8 cellular contexts compared by ENCODE assay signal in genomic region chr5:149580808-149581191, GRCh38. TPM values are rescaled to one million over a fixed set of nuclear protein-coding genes. Genes with fewer than 3 reads are reported as not detected.
DNase-seq lines count a peak whose midpoint lies in the region; ATAC-seq and TF ChIP-seq lines count a peak whose summit lies in the region.

No MANE protein-coding gene starts in this region.

- peaks cover 21 to 26% of the 10 kb centered on the region in 2 donors for H3K27me3 Mint-ChIP-seq in CD8-positive, alpha-beta memory T cell

- POLR2A ChIA-PET in CD8-positive, alpha-beta memory T cell (lab: Charles Lee): no interaction called here

- ATAC-seq in HG03469 (IDR thresholded peaks at IDR 0.05; ENCODE audit: unreplicated experiment) (no peak), HG03097 (IDR thresholded peaks at IDR 0.05; ENCODE audit: low FRiP score, unreplicated experiment) (no peak), GM19395 (IDR thresholded peaks at IDR 0.05; ENCODE audit: unreplicated experiment) (no peak)

- peaks cover 4 to 17% (median 6%) of the 10 kb centered on the region in 3 donors for H3K4me1 Mint-ChIP-seq in CD8-positive, alpha-beta memory T cell

- peak overlapping the region; percentile 68 for H3K4me2 ChIP-seq in parathyroid adenoma (ENCODE audit: low read length)

- H3K4me3 Mint-ChIP-seq in CD8-positive, alpha-beta memory T cell: peak overlapping the region; percentile 49 to 83 (median 70)

- peak overlapping the region; percentile 89 for H2AFZ ChIP-seq in parathyroid adenoma

- H3K27ac Mint-ChIP-seq in CD8-positive, alpha-beta memory T cell: peak overlapping the region in 1 of 8 donors; percentile 43

- peak overlapping the region; percentile 56 for H3K4me3 ChIP-seq in CD8-positive, alpha-beta memory T cell (ENCODE audit: low read length)
- H3K4me3 ChIP-seq in fibroblast of villous mesenchyme (ENCODE audit: low read depth, low read length): peak overlapping the region; percentile 55
- H3K4me3 ChIP-seq in parathyroid adenoma (ENCODE audit: low read depth, low read length): peak overlapping the region; percentile 59

- no peaks in the 10 kb centered on the region for H3K36me3 ChIP-seq in CD8-positive, alpha-beta memory T cell (ENCODE audit: insufficient read depth, low read length)
- no peaks in the 10 kb centered on the region for H3K36me3 ChIP-seq in parathyroid adenoma (ENCODE audit: control insufficient read depth, insufficient read depth, low read length)

- H3K79me2 ChIP-seq in parathyroid adenoma: peaks cover 7% of the 10 kb centered on the region

- H3K36me3 Mint-ChIP-seq in CD8-positive, alpha-beta memory T cell: no peaks in the 10 kb centered on the region

- peaks cover 10% of the 10 kb centered on the region for H3K27me3 ChIP-seq in CD8-positive, alpha-beta memory T cell (ENCODE audit: insufficient read depth, low read length, poor library complexity, severe bottlenecking)
- H3K27me3 ChIP-seq in parathyroid adenoma (ENCODE audit: control insufficient read depth, insufficient read depth, low read length): no peaks in the 10 kb centered on the region

- CTCF ChIA-PET in CD8-positive, alpha-beta memory T cell (lab: Charles Lee): no interaction called here

- H3K27ac ChIP-seq in CD8-positive, alpha-beta memory T cell (ENCODE audit: low read depth, low read length): no peak overlapping the region
- peak overlapping the region; percentile 98 for H3K27ac ChIP-seq in VCaP
- peak overlapping the region; percentile 88 for H3K27ac ChIP-seq in parathyroid adenoma

- no peak for DNase-seq in CD8-positive, alpha-beta memory T cell
- DNase-seq in fibroblast of villous mesenchyme (ENCODE audit: low read depth) (no peak), AML-193 (lab: John Stamatoyannopoulos, UW) (no peak)

- TF ChIP-seq CTCF in VCaP (conservative IDR thresholded peaks at IDR 0.05) (no peak), fibroblast of villous mesenchyme (IDR thresholded peaks at IDR 0.05; ENCODE audit: insufficient read depth, low read depth, low read length) (no peak), parathyroid adenoma (IDR thresholded peaks at IDR 0.05) (no peak)

- peaks cover 10% of the 10 kb centered on the region for H3K4me1 ChIP-seq in CD8-positive, alpha-beta memory T cell (ENCODE audit: insufficient read depth, low read length)
- peaks cover 27% of the 10 kb centered on the region for H3K4me1 ChIP-seq in parathyroid adenoma

- H3K9me3 Mint-ChIP-seq in CD8-positive, alpha-beta memory T cell: no peaks in the 10 kb centered on the region

- H3K9me3 ChIP-seq in CD8-positive, alpha-beta memory T cell (ENCODE audit: low read length): no peaks in the 10 kb centered on the region
- no peaks in the 10 kb centered on the region for H3K9me3 ChIP-seq in parathyroid adenoma (ENCODE audit: control insufficient read depth, low read length)

- H3K9ac ChIP-seq in parathyroid adenoma: no peak overlapping the region

RNA-seq across cellular contexts. Expression of gene ARHGEF37, which starts 0.5 kb away (rescaled TPM):
- under 1 TPM; 0.13 to 0.53 TPM for total RNA-seq in CD8-positive, alpha-beta memory T cell
- not detected for polyA plus RNA-seq in CD8-positive, alpha-beta memory T cell
- total RNA-seq in fibroblast of villous mesenchyme: 0.43 and 0.64 TPM in 2 replicates

RNA-seq across cellular contexts. Expression of gene CSNK1A1, which starts 29.6 kb away (rescaled TPM):
- total RNA-seq in CD8-positive, alpha-beta memory T cell: 100 to 1,000 TPM; 177 to 187 TPM
- 118 TPM for polyA plus RNA-seq in CD8-positive, alpha-beta memory T cell
- 386 and 487 TPM in 2 replicates for total RNA-seq in fibroblast of villous mesenchyme
